In genomic region chr13:76336889-76337844, GRCh38 we compare ENCODE assay signal across 25 cellular contexts.
A peak's percentile ranks its signal among the peaks of the same experiment; 100 is the strongest.
DNase-seq lines count a peak whose midpoint lies in the region; ATAC-seq and TF ChIP-seq lines count a peak whose summit lies in the region.
"Had no signal": no experiment of that assay in that cellular context is flagged by ENCODE, and none has a peak within 500 bp of the region (broad histone marks: within the 10 kb centered on the region; RNA-seq: fewer than 3 reads in every experiment).

No MANE protein-coding gene starts in this region.

- no peak overlapping the region for H2AK5ac ChIP-seq in mesenchymal stem cell (ENCODE audit: low read length, severe bottlenecking)

- TF ChIP-seq EP300 in esophagus muscularis mucosa (IDR thresholded peaks at IDR 0.05), result no peak

- intact Hi-C loops in esophagus muscularis mucosa (cut with DNase I), result loop anchor here (10.0 kb wide), 2 partner anchors 422 to 462 kb away; no protein-coding TSS in a partner anchor
- intact Hi-C loops in heart right ventricle (cut with DNase I), result no loop called here
- intact Hi-C loops in testis (cut with DNase I; ENCODE audit: low total_unique reads), result no loop called here
- intact Hi-C loops in activated CD8-positive, alpha-beta T cell treated with anti-CD3 and anti-CD28 coated beads for 36 hours (cut with micrococcal nuclease), result no loop called here
- intact Hi-C loops in breast epithelium (cut with DNase I; ENCODE audit: low total_unique reads), result no loop called here

- TF ChIP-seq POLR2A in esophagus muscularis mucosa (IDR thresholded peaks at IDR 0.05; ENCODE audit: low read depth), result no peak
- TF ChIP-seq POLR2A in testis (IDR thresholded peaks at IDR 0.05), result no peak
- no peak for TF ChIP-seq POLR2A in breast epithelium (IDR thresholded peaks at IDR 0.05)

- no peaks in the 10 kb centered on the region for H3K36me3 ChIP-seq in NT2/D1 (ENCODE audit: insufficient read depth, insufficient read length, low read length)
- H3K36me3 ChIP-seq in esophagus muscularis mucosa, result no peaks in the 10 kb centered on the region
- H3K36me3 ChIP-seq in heart right ventricle, result no peaks in the 10 kb centered on the region
- no peaks in the 10 kb centered on the region for H3K36me3 ChIP-seq in mesenchymal stem cell (ENCODE audit: control insufficient read depth in 1 of 2, insufficient read depth in 2 of 2, low read depth in 1 of 2, low read length in 2 of 2)
- H3K36me3 ChIP-seq in testis (ENCODE audit: low read depth, missing control alignments), result no peaks in the 10 kb centered on the region
- H3K36me3 ChIP-seq in breast epithelium, result no peaks in the 10 kb centered on the region
- H3K36me3 ChIP-seq: BLaER1 treated with 17β-estradiol and CSF1 and Interleukin-3, amounts not matched to agents 10 nM and 100 nM had no signal

- H3K9me3 ChIP-seq in NT2/D1 (ENCODE audit: insufficient read depth, low read length) (0 out of 2 replicates have a peak, but pooled peaks cover under 1% of the 10 kb centered on the region), esophagus muscularis mucosa (no peaks in the 10 kb centered on the region), heart right ventricle (no peaks in the 10 kb centered on the region), mesenchymal stem cell (ENCODE audit: control insufficient read depth, low read length) (no peaks in the 10 kb centered on the region), testis (no peaks in the 10 kb centered on the region), breast epithelium (no peaks in the 10 kb centered on the region)
- H3K9me3 ChIP-seq: SK-N-SH had no signal

- no peak overlapping the region for H2BK120ac ChIP-seq in mesenchymal stem cell (ENCODE audit: low read depth, low read length)

- H2BK5ac ChIP-seq in mesenchymal stem cell (ENCODE audit: low read depth, low read length, poor library complexity, severe bottlenecking), result no peak overlapping the region

- no peak overlapping the region for H4K8ac ChIP-seq in mesenchymal stem cell (ENCODE audit: low read length)

- no peak overlapping the region for H3K4ac ChIP-seq in mesenchymal stem cell (ENCODE audit: low read depth in 1 of 2, low read length in 2 of 2)

- no peak overlapping the region for H3K23ac ChIP-seq in mesenchymal stem cell (ENCODE audit: low read length in 2 of 2)

- DNase-seq in NT2/D1 (ENCODE audit: low read depth, low spot score) (peak; percentile 3), esophagus muscularis mucosa (ENCODE audit: extremely low spot score) (no peak), heart right ventricle (peak in 1 of 2 donors; percentile 19), mesenchymal stem cell (peak; percentile 14), testis (no peak), AG08395 (ENCODE audit: low spot score) (no peak), breast epithelium (ENCODE audit: low spot score in 2 of 2) (no peak)
- DNase-seq in activated CD8-positive, alpha-beta T cell treated with anti-CD3 and anti-CD28 coated beads for 36 hours, result no peak
- DNase-seq: ACHN; CD4-positive, alpha-beta memory T cell; DND-41; HCEC 1CT; KBM-7; MV-4-11; NCI-H1105 treated with DMSO at 0.1 percent for 48 hours; NCI-H2029 treated with DMSO at 0.1 percent for 48 hours; NCI-H226; NCI-H524 treated with DMSO at 0.1 percent for 48 hours; NCI-H82; PC-3; RPMI8226; SIG-M5; SK-N-SH had no signal

- POLR2A ChIA-PET in activated CD8-positive, alpha-beta T cell treated with anti-CD3 and anti-CD28 coated beads for 36 hours (lab: Charles Lee), result no interaction called here

- H3K36me3 Mint-ChIP-seq in activated CD8-positive, alpha-beta T cell treated with anti-CD3 and anti-CD28 coated beads for 36 hours (ENCODE audit: low read depth), result no peaks in the 10 kb centered on the region
- H3K36me3 Mint-ChIP-seq: CD4-positive, alpha-beta memory T cell had no signal

- H3K4me1 ChIP-seq in NT2/D1 (ENCODE audit: insufficient read depth, insufficient read length), result no peaks in the 10 kb centered on the region
- H3K4me1 ChIP-seq in esophagus muscularis mucosa, result peaks cover 4 to 53% (median 52%) of the 10 kb centered on the region in 4 donors
- H3K4me1 ChIP-seq in heart right ventricle, result peaks cover 0 to 15% (median 0%) of the 10 kb centered on the region in 9 donors
- H3K4me1 ChIP-seq in mesenchymal stem cell (ENCODE audit: control insufficient read depth, insufficient read depth, low read depth, low read length), result no peaks in the 10 kb centered on the region
- H3K4me1 ChIP-seq in testis, result no peaks in the 10 kb centered on the region
- H3K4me1 ChIP-seq in breast epithelium, result no peaks in the 10 kb centered on the region

- H3K4me3 ChIP-seq in NT2/D1 (ENCODE audit: insufficient read length, low read depth) (no peak overlapping the region), esophagus muscularis mucosa (no peak overlapping the region), heart right ventricle (peak overlapping the region in 1 of 10 donors; percentile 4), mesenchymal stem cell (ENCODE audit: insufficient read depth in 1 of 2, low read depth in 1 of 2, low read length in 2 of 2) (no peak overlapping the region), testis (no peak overlapping the region), breast epithelium (no peak overlapping the region)
- H3K4me3 ChIP-seq: BLaER1 treated with 17β-estradiol and CSF1 and Interleukin-3, amounts not matched to agents 10 nM and 100 nM; GM12878 had no signal

- no peaks in the 10 kb centered on the region for H3K4me1 Mint-ChIP-seq in activated CD8-positive, alpha-beta T cell treated with anti-CD3 and anti-CD28 coated beads for 36 hours (ENCODE audit: low read depth)
- H3K4me1 Mint-ChIP-seq: CD4-positive, alpha-beta memory T cell had no signal

- CTCF ChIA-PET in activated CD8-positive, alpha-beta T cell treated with anti-CD3 and anti-CD28 coated beads for 36 hours (lab: Charles Lee), result no interaction called here

- H3K27ac Mint-ChIP-seq in activated CD8-positive, alpha-beta T cell treated with anti-CD3 and anti-CD28 coated beads for 36 hours, result no peak overlapping the region
- H3K27ac Mint-ChIP-seq: CD4-positive, alpha-beta memory T cell had no signal

- WGBS in esophagus muscularis mucosa, result 56% methylated on average over 2 of the region's 2 CpGs
- 45 to 50% methylated on average over 2 of the region's 2 CpGs for WGBS in heart right ventricle, 2 donors
- 79% methylated on average over 2 of the region's 2 CpGs for WGBS in mesenchymal stem cell
- 82 to 88% methylated on average over 2 of the region's 2 CpGs for WGBS in testis, 2 donors

- H4K91ac ChIP-seq in mesenchymal stem cell (ENCODE audit: low read length), result no peak overlapping the region

- peak overlapping the region in 3 of 4 donors; percentile 50 to 75 (median 68) for H3K27ac ChIP-seq in esophagus muscularis mucosa (replicated peaks in 1 of 4)
- H3K27ac ChIP-seq in heart right ventricle, result peak overlapping the region in 8 of 10 donors; percentile 7 to 75 (median 70)
- H3K27ac ChIP-seq in mesenchymal stem cell (ENCODE audit: low read length, poor library complexity, severe bottlenecking), result no peak overlapping the region
- no peak overlapping the region for H3K27ac ChIP-seq in testis
- no peak overlapping the region for H3K27ac ChIP-seq in breast epithelium
- H3K27ac ChIP-seq: BLaER1 treated with 17β-estradiol and CSF1 and Interleukin-3, amounts not matched to agents 10 nM and 100 nM had no signal

- no peaks in the 10 kb centered on the region for H3K79me1 ChIP-seq in mesenchymal stem cell (replicated peaks; ENCODE audit: low read length, poor library complexity, severe bottlenecking)

- H3K14ac ChIP-seq in mesenchymal stem cell (ENCODE audit: low read length in 2 of 2), result no peak overlapping the region

- no peak overlapping the region for H3K9ac ChIP-seq in NT2/D1 (ENCODE audit: insufficient read length, low read depth)
- no peak overlapping the region for H3K9ac ChIP-seq in mesenchymal stem cell (ENCODE audit: low read length)
- H3K9ac ChIP-seq: BLaER1 treated with 17β-estradiol and CSF1 and Interleukin-3, amounts not matched to agents 10 nM and 100 nM; SK-N-SH had no signal

- H3K27me3 ChIP-seq in NT2/D1 (ENCODE audit: insufficient read depth, insufficient read length) (peaks cover 12% of the 10 kb centered on the region), esophagus muscularis mucosa (no peaks in the 10 kb centered on the region), heart right ventricle (no peaks in the 10 kb centered on the region), mesenchymal stem cell (ENCODE audit: control insufficient read depth in 1 of 2, insufficient read depth in 1 of 2, low read length in 2 of 2) (no peaks in the 10 kb centered on the region), testis (no peaks in the 10 kb centered on the region), breast epithelium (no peaks in the 10 kb centered on the region)
- H3K27me3 ChIP-seq: BLaER1 treated with 17β-estradiol and CSF1 and Interleukin-3, amounts not matched to agents 10 nM and 100 nM had no signal

- H3K27me3 Mint-ChIP-seq in activated CD8-positive, alpha-beta T cell treated with anti-CD3 and anti-CD28 coated beads for 36 hours, result peaks cover 3% of the 10 kb centered on the region
- H3K27me3 Mint-ChIP-seq: CD4-positive, alpha-beta memory T cell had no signal

- TF ChIP-seq CTCF in esophagus muscularis mucosa (IDR thresholded peaks at IDR 0.05) (no peak), heart right ventricle (IDR thresholded peaks at IDR 0.05) (no peak), testis (IDR thresholded peaks at IDR 0.05) (no peak), breast epithelium (IDR thresholded peaks at IDR 0.05) (no peak)
- TF ChIP-seq CTCF in activated CD8-positive, alpha-beta T cell treated with anti-CD3 and anti-CD28 coated beads for 36 hours (IDR thresholded peaks at IDR 0.05), result no peak

- H3K4me3 Mint-ChIP-seq in activated CD8-positive, alpha-beta T cell treated with anti-CD3 and anti-CD28 coated beads for 36 hours, result no peak overlapping the region
- H3K4me3 Mint-ChIP-seq: CD4-positive, alpha-beta memory T cell had no signal

- H2BK15ac ChIP-seq in mesenchymal stem cell (ENCODE audit: low read depth, poor library complexity, severe bottlenecking), result no peak overlapping the region

- no peak overlapping the region for H2BK12ac ChIP-seq in mesenchymal stem cell (ENCODE audit: low read length in 2 of 2)

- H3K9me3 Mint-ChIP-seq in activated CD8-positive, alpha-beta T cell treated with anti-CD3 and anti-CD28 coated beads for 36 hours, result no peaks in the 10 kb centered on the region

- H3K18ac ChIP-seq in mesenchymal stem cell (ENCODE audit: low read depth in 1 of 2, low read length in 2 of 2), result no peak overlapping the region

- H3K4me2 ChIP-seq in mesenchymal stem cell (ENCODE audit: low read length, poor library complexity, severe bottlenecking), result no peak overlapping the region
- H3K4me2 ChIP-seq: SK-N-SH had no signal

- peak; percentile 63 to 97 (median 83) for ATAC-seq in heart right ventricle
- no peak for ATAC-seq in activated CD8-positive, alpha-beta T cell treated with anti-CD3 and anti-CD28 coated beads for 36 hours
- ATAC-seq: GM12878, PC-3 had no signal

- H2AFZ ChIP-seq in mesenchymal stem cell (ENCODE audit: low read depth, low read length), result no peak overlapping the region

Comparison
In these comparisons a context has a peak if more than half of its experiments do, and no peak if none do; other contexts are left out.
1. DNase-seq: peak in NT2/D1 (single experiment) and mesenchymal stem cell (single experiment); none in esophagus muscularis mucosa (single experiment), testis (single experiment), AG08395 (single experiment), activated CD8-positive, alpha-beta T cell treated with anti-CD3 and anti-CD28 coated beads for 36 hours (single experiment) and breast epithelium (0 of 2).
2. H3K27ac ChIP-seq: peak in esophagus muscularis mucosa (3 of 4) and heart right ventricle (8 of 10); none in mesenchymal stem cell (single experiment), testis (0 of 2) and breast epithelium (0 of 2).